ENCODE assay signal across 2 cellular contexts in the genomic region with DNA sequence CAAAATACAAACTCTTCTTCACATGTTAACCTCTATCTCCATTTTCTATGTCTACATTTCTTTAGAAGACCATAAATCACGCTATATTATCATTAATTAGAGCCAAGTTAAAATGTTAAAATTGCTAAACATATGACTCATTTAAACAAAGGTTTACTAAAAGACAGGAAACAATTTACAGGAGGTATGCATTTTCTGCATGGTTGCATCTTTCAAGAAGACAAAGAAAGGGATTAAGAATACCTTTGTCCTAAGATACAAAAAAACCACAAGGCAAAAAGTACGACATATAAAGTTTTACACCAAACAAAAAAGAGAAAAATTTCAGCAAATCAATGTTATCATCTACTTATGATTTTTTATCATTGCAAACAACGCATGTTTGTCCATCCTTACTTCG.
TF ChIP-seq lines count a peak whose summit lies in the region.

No MANE protein-coding gene starts in this region.

TF ChIP-seq in HEK293, 187 proteins besides CTCF, POLR2A, EP300 and RAD21:
- TF ChIP-seq, protein P1, sequence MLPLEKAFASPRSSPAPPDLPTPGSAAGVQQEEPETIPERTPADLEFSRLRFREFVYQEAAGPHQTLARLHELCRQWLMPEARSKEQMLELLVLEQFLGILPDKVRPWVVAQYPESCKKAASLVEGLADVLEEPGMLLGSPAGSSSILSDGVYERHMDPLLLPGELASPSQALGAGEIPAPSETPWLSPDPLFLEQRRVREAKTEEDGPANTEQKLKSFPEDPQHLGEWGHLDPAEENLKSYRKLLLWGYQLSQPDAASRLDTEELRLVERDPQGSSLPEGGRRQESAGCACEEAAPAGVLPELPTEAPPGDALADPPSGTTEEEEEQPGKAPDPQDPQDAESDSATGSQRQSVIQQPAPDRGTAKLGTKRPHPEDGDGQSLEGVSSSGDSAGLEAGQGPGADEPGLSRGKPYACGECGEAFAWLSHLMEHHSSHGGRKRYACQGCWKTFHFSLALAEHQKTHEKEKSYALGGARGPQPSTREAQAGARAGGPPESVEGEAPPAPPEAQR (tag by site-specific recombination; IDR thresholded peaks at IDR 0.05): no peak
- TF ChIP-seq GLI4 (tag by site-specific recombination; IDR thresholded peaks at IDR 0.05): no peak
- TF ChIP-seq ZNF610 (tag by site-specific recombination; IDR thresholded peaks at IDR 0.05; ENCODE audit: borderline replicate concordance): no peak
- TF ChIP-seq, protein P2, sequence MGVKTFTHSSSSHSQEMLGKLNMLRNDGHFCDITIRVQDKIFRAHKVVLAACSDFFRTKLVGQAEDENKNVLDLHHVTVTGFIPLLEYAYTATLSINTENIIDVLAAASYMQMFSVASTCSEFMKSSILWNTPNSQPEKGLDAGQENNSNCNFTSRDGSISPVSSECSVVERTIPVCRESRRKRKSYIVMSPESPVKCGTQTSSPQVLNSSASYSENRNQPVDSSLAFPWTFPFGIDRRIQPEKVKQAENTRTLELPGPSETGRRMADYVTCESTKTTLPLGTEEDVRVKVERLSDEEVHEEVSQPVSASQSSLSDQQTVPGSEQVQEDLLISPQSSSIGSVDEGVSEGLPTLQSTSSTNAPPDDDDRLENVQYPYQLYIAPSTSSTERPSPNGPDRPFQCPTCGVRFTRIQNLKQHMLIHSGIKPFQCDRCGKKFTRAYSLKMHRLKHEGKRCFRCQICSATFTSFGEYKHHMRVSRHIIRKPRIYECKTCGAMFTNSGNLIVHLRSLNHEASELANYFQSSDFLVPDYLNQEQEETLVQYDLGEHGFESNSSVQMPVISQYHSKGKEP (tag by site-specific recombination; IDR thresholded peaks at IDR 0.05): 0 out of 2 replicates have a peak, but pooled peaks have one; percentile 30
- no peak for TF ChIP-seq ZNF10 (tag by site-specific recombination; IDR thresholded peaks at IDR 0.05)
- no peak for TF ChIP-seq ZNF37A (tag by site-specific recombination; IDR thresholded peaks at IDR 0.05)
- TF ChIP-seq, protein P3, sequence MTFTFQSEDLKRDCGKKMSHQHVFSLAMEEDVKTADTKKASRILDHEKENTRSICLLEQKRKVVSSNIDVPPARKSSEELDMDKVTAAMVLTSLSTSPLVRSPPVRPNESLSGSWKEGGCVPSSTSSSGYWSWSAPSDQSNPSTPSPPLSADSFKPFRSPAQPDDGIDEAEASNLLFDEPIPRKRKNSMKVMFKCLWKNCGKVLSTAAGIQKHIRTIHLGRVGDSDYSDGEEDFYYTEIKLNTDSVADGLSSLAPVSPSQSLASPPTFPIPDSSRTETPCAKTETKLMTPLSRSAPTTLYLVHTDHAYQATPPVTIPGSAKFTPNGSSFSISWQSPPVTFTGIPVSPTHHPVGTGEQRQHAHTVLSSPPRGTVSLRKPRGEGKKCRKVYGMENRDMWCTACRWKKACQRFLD (tag by site-specific recombination; IDR thresholded peaks at IDR 0.05): no peak
- TF ChIP-seq ZFP69B (tag by site-specific recombination; IDR thresholded peaks at IDR 0.05): no peak
- TF ChIP-seq TRIM28 (IDR thresholded peaks at IDR 0.05; ENCODE audit: borderline replicate concordance, low read length): no peak
- TF ChIP-seq, protein P4, sequence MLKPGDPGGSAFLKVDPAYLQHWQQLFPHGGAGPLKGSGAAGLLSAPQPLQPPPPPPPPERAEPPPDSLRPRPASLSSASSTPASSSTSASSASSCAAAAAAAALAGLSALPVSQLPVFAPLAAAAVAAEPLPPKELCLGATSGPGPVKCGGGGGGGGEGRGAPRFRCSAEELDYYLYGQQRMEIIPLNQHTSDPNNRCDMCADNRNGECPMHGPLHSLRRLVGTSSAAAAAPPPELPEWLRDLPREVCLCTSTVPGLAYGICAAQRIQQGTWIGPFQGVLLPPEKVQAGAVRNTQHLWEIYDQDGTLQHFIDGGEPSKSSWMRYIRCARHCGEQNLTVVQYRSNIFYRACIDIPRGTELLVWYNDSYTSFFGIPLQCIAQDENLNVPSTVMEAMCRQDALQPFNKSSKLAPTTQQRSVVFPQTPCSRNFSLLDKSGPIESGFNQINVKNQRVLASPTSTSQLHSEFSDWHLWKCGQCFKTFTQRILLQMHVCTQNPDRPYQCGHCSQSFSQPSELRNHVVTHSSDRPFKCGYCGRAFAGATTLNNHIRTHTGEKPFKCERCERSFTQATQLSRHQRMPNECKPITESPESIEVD (tag by site-specific recombination; IDR thresholded peaks at IDR 0.05): 0 out of 2 replicates have a peak, but pooled peaks have one; percentile 24
- TF ChIP-seq, protein P5, sequence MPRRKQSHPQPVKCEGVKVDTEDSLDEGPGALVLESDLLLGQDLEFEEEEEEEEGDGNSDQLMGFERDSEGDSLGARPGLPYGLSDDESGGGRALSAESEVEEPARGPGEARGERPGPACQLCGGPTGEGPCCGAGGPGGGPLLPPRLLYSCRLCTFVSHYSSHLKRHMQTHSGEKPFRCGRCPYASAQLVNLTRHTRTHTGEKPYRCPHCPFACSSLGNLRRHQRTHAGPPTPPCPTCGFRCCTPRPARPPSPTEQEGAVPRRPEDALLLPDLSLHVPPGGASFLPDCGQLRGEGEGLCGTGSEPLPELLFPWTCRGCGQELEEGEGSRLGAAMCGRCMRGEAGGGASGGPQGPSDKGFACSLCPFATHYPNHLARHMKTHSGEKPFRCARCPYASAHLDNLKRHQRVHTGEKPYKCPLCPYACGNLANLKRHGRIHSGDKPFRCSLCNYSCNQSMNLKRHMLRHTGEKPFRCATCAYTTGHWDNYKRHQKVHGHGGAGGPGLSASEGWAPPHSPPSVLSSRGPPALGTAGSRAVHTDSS (tag by site-specific recombination; IDR thresholded peaks at IDR 0.05): no peak
TF ChIP-seq in HEK293: peak in this region for 2.

TF ChIP-seq in H1, 55 proteins besides CTCF, POLR2A, EP300 and RAD21 (continued from another document):
- no peak for TF ChIP-seq RFX5 (IDR thresholded peaks at IDR 0.05; ENCODE audit: borderline replicate concordance, low read depth, low read length)
- TF ChIP-seq SIRT6 (IDR thresholded peaks at IDR 0.05; ENCODE audit: low read length): no peak
- no peak for TF ChIP-seq CREB1 (IDR thresholded peaks at IDR 0.05)
- TF ChIP-seq, protein P6, sequence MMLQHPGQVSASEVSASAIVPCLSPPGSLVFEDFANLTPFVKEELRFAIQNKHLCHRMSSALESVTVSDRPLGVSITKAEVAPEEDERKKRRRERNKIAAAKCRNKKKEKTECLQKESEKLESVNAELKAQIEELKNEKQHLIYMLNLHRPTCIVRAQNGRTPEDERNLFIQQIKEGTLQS (IDR thresholded peaks at IDR 0.05; ENCODE audit: insufficient read depth, low read depth, low read length): no peak
- TF ChIP-seq, protein P7, sequence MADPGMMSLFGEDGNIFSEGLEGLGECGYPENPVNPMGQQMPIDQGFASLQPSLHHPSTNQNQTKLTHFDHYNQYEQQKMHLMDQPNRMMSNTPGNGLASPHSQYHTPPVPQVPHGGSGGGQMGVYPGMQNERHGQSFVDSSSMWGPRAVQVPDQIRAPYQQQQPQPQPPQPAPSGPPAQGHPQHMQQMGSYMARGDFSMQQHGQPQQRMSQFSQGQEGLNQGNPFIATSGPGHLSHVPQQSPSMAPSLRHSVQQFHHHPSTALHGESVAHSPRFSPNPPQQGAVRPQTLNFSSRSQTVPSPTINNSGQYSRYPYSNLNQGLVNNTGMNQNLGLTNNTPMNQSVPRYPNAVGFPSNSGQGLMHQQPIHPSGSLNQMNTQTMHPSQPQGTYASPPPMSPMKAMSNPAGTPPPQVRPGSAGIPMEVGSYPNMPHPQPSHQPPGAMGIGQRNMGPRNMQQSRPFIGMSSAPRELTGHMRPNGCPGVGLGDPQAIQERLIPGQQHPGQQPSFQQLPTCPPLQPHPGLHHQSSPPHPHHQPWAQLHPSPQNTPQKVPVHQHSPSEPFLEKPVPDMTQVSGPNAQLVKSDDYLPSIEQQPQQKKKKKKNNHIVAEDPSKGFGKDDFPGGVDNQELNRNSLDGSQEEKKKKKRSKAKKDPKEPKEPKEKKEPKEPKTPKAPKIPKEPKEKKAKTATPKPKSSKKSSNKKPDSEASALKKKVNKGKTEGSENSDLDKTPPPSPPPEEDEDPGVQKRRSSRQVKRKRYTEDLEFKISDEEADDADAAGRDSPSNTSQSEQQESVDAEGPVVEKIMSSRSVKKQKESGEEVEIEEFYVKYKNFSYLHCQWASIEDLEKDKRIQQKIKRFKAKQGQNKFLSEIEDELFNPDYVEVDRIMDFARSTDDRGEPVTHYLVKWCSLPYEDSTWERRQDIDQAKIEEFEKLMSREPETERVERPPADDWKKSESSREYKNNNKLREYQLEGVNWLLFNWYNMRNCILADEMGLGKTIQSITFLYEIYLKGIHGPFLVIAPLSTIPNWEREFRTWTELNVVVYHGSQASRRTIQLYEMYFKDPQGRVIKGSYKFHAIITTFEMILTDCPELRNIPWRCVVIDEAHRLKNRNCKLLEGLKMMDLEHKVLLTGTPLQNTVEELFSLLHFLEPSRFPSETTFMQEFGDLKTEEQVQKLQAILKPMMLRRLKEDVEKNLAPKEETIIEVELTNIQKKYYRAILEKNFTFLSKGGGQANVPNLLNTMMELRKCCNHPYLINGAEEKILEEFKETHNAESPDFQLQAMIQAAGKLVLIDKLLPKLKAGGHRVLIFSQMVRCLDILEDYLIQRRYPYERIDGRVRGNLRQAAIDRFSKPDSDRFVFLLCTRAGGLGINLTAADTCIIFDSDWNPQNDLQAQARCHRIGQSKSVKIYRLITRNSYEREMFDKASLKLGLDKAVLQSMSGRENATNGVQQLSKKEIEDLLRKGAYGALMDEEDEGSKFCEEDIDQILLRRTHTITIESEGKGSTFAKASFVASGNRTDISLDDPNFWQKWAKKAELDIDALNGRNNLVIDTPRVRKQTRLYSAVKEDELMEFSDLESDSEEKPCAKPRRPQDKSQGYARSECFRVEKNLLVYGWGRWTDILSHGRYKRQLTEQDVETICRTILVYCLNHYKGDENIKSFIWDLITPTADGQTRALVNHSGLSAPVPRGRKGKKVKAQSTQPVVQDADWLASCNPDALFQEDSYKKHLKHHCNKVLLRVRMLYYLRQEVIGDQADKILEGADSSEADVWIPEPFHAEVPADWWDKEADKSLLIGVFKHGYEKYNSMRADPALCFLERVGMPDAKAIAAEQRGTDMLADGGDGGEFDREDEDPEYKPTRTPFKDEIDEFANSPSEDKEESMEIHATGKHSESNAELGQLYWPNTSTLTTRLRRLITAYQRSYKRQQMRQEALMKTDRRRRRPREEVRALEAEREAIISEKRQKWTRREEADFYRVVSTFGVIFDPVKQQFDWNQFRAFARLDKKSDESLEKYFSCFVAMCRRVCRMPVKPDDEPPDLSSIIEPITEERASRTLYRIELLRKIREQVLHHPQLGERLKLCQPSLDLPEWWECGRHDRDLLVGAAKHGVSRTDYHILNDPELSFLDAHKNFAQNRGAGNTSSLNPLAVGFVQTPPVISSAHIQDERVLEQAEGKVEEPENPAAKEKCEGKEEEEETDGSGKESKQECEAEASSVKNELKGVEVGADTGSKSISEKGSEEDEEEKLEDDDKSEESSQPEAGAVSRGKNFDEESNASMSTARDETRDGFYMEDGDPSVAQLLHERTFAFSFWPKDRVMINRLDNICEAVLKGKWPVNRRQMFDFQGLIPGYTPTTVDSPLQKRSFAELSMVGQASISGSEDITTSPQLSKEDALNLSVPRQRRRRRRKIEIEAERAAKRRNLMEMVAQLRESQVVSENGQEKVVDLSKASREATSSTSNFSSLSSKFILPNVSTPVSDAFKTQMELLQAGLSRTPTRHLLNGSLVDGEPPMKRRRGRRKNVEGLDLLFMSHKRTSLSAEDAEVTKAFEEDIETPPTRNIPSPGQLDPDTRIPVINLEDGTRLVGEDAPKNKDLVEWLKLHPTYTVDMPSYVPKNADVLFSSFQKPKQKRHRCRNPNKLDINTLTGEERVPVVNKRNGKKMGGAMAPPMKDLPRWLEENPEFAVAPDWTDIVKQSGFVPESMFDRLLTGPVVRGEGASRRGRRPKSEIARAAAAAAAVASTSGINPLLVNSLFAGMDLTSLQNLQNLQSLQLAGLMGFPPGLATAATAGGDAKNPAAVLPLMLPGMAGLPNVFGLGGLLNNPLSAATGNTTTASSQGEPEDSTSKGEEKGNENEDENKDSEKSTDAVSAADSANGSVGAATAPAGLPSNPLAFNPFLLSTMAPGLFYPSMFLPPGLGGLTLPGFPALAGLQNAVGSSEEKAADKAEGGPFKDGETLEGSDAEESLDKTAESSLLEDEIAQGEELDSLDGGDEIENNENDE (IDR thresholded peaks at IDR 0.05; ENCODE audit: insufficient replicate concordance, low read length): no peak
- TF ChIP-seq CHD2 (IDR thresholded peaks at IDR 0.05; ENCODE audit: low read length): no peak
- TF ChIP-seq ZNF274 (IDR thresholded peaks at IDR 0.05; ENCODE audit: borderline replicate concordance, extremely low read depth, low read length): no peak
- TF ChIP-seq SIX5 (IDR thresholded peaks at IDR 0.05; ENCODE audit: low read depth, low read length): no peak
